30 cellular contexts compared by ENCODE assay signal in the genomic region with DNA sequence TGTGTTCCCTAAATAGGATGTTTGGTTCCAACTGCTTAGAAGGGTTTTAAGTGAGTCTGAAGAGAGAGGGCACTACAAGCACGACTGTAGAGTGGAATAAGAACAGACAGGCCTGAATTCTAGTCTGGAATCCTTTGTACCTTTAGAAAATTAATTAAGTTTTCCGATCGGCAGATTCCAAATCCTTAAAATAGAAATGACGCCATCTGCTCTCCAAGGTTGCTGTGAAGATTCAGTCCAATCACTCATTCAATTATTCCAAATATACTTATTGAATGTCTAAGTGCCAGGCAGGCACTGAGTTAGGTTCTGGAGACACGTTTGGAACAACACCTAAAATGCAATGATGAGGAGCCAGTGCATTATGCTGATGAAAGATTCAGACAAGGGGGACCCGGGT. TPM values are rescaled to one million over a fixed set of nuclear protein-coding genes. Genes with fewer than 3 reads are reported as not detected.
DNase-seq lines count a peak whose midpoint lies in the region; ATAC-seq, FAIRE-seq and TF ChIP-seq lines count a peak whose summit lies in the region.
"Had no signal": no experiment of that assay in that cellular context is flagged by ENCODE, and none has a peak within 500 bp of the region (broad histone marks: within the 10 kb centered on the region; RNA-seq: fewer than 3 reads in every experiment).

No MANE protein-coding gene starts in this region.

- H3K23ac ChIP-seq in mesendoderm (ENCODE audit: low read length) = no peak overlapping the region

- FAIRE-seq in D721Med (lab: Jason Lieb, UNC) = no peak
- FAIRE-seq: GM12892, GM19239, HTR-8/SVneo, K562 had no signal

- H3K4me3 ChIP-seq in left ventricle myocardium inferior = no peak overlapping the region
- no peak overlapping the region for H3K4me3 ChIP-seq in right atrium auricular region
- no peak overlapping the region for H3K4me3 ChIP-seq in mesendoderm (ENCODE audit: low read length)
- H3K4me3 ChIP-seq: K562, SJCRH30 had no signal

- no peak overlapping the region for H2BK120ac ChIP-seq in mesendoderm (ENCODE audit: low read depth, low read length)

- H3K27me3 ChIP-seq in left ventricle myocardium inferior (ENCODE audit: low read depth) (peaks cover 47% of the 10 kb centered on the region), right atrium auricular region (no peaks in the 10 kb centered on the region), mesendoderm (ENCODE audit: insufficient read depth, low read length, poor library complexity) (no peaks in the 10 kb centered on the region)

- H3K56ac ChIP-seq in mesendoderm (ENCODE audit: low read length) = peak overlapping the region; percentile 35

- WGBS in mesendoderm (ENCODE audit: extremely low coverage, insufficient coverage, low lambda C conversion rate) = no CpG with 5 or more reads among the region's 6 CpGs

- H3K36me3 ChIP-seq in left ventricle myocardium inferior = no peaks in the 10 kb centered on the region
- no peaks in the 10 kb centered on the region for H3K36me3 ChIP-seq in right atrium auricular region
- no peaks in the 10 kb centered on the region for H3K36me3 ChIP-seq in mesendoderm (ENCODE audit: control insufficient read depth, insufficient read depth, low read length)
- H3K36me3 ChIP-seq: SJCRH30 had no signal

- H3K4ac ChIP-seq in mesendoderm (ENCODE audit: low read depth, low read length) = no peak overlapping the region

- DNase-seq in left ventricle myocardium inferior = no peak
- DNase-seq in right atrium auricular region (ENCODE audit: low spot score) = no peak
- DNase-seq in cerebellar cortex (ENCODE audit: low spot score) = peak; percentile 70
- no peak for DNase-seq in mesendoderm
- no peak for DNase-seq in D721Med (ENCODE audit: insufficient read length, low spot score)
- DNase-seq: CD4-positive, alpha-beta T cell; DMS79 treated with DMSO at 0.1 percent for 48 hours; H7; Kasumi-1; NCI-H1092 treated with DMSO at 0.1 percent for 48 hours; NCI-H1436 treated with DMSO at 0.1 percent for 48 hours; NCI-H187 treated with DMSO at 0.1 percent for 48 hours; NCI-H2171 treated with DMSO at 0.1 percent for 48 hours; NCI-H345; NCI-H524; NCI-H774; NK-92 treated with Interleukin-12 subunit alpha and Interleukin-12 subunit beta, amount 100 ng/mL, for 24 hours; PC-3; SJCRH30 had no signal

- ATAC-seq in GM19351 (IDR thresholded peaks at IDR 0.05; ENCODE audit: unreplicated experiment) (no peak), HG03571 (IDR thresholded peaks at IDR 0.05; ENCODE audit: unreplicated experiment) (no peak)
- ATAC-seq: K562, PC-3, Right ventricle myocardium inferior, SK-N-SH treated with all-trans-retinoic acid at 6 μM for 48 hours had no signal

- no peaks in the 10 kb centered on the region for H3K9me3 ChIP-seq in left ventricle myocardium inferior (replicated peaks)
- no peaks in the 10 kb centered on the region for H3K9me3 ChIP-seq in right atrium auricular region
- H3K9me3 ChIP-seq: SJCRH30 had no signal

- no peak overlapping the region for H4K5ac ChIP-seq in mesendoderm (ENCODE audit: low read length)

- TF ChIP-seq CTCF in left ventricle myocardium inferior (IDR thresholded peaks at IDR 0.05; ENCODE audit: borderline replicate concordance) (peak; percentile 12), right atrium auricular region (IDR thresholded peaks at IDR 0.05) (no peak), D721Med (IDR thresholded peaks at IDR 0.05; ENCODE audit: insufficient read depth, missing control alignments) (no peak)

- H3K79me1 ChIP-seq in mesendoderm (ENCODE audit: low read length) = peaks cover 14% of the 10 kb centered on the region

- no peak overlapping the region for H2BK5ac ChIP-seq in mesendoderm (ENCODE audit: low read length)

- H3K4me2 ChIP-seq in mesendoderm (ENCODE audit: low read length) = no peak overlapping the region

- intact Hi-C loops in left ventricle myocardium inferior (cut with micrococcal nuclease) = no loop called here

- no peak overlapping the region for H2BK15ac ChIP-seq in mesendoderm (replicated peaks; ENCODE audit: low read depth)

- no peak overlapping the region for H4K8ac ChIP-seq in mesendoderm (ENCODE audit: low read depth, low read length)

- no peak overlapping the region for H3K18ac ChIP-seq in mesendoderm (ENCODE audit: low read length)

- no peak overlapping the region for H3K27ac ChIP-seq in left ventricle myocardium inferior (replicated peaks)
- no peak overlapping the region for H3K27ac ChIP-seq in right atrium auricular region
- H3K27ac ChIP-seq in mesendoderm (ENCODE audit: low read depth, low read length) = no peak overlapping the region
- H3K27ac ChIP-seq: BLaER1 treated with 17β-estradiol and CSF1 and Interleukin-3, amounts not matched to agents 10 nM and 100 nM; SJCRH30 had no signal

- H3K9ac ChIP-seq in mesendoderm (ENCODE audit: low read length) = peak overlapping the region; percentile 21

- H3K79me2 ChIP-seq in mesendoderm (ENCODE audit: control insufficient read depth, insufficient read depth, low read length) = peaks cover 37% of the 10 kb centered on the region

- H3K4me1 ChIP-seq in left ventricle myocardium inferior (peaks cover 28% of the 10 kb centered on the region), right atrium auricular region (peaks cover 0 to 22% of the 10 kb centered on the region in 2 donors), mesendoderm (ENCODE audit: control insufficient read depth, low read depth, low read length) (peaks cover 22% of the 10 kb centered on the region)
- H3K4me1 ChIP-seq: SJCRH30 had no signal

- H2AK5ac ChIP-seq in mesendoderm (ENCODE audit: low read length) = no peak overlapping the region

RNA-seq across cellular contexts. Expression of a gene that starts 3.8 kb away (rescaled TPM):
- total RNA-seq in left ventricle myocardium inferior (2.4 TPM), right atrium auricular region (1 to 10 TPM; 2.8 to 8.4 TPM)
- 1.2 TPM for polyA plus RNA-seq in mesendoderm (2013, experiment 1 of 2)
- polyA plus RNA-seq in mesendoderm (2013, experiment 2 of 2) = 1.2 TPM
- total RNA-seq: A172; CD4-positive, alpha-beta T cell; M059J; SJCRH30 had no signal
- polyA plus RNA-seq: K562 had no signal
